ENCODE assay signal across 26 cellular contexts in genomic region chr15:92796163-92796611, GRCh38.
"Had no signal": no experiment of that assay in that cellular context is flagged by ENCODE, and none has a peak within 500 bp of the region (broad histone marks: within the 10 kb centered on the region; RNA-seq: fewer than 3 reads in every experiment).

No MANE protein-coding gene starts in this region.

- DNase-seq: activated CD4-positive, alpha-beta memory T cell treated with anti-CD3 and anti-CD28 coated beads, Interleukin-2, amount 10 ng/mL, durations not matched to agents 7 days and 5 days; activated CD4-positive, alpha-beta T cell treated with anti-CD3 and anti-CD28 coated beads, Interleukin-2, amount 50 U/mL, for 1 hour; activated CD4-positive, CD25-positive, alpha-beta regulatory T cell; activated CD8-positive, alpha-beta memory T cell treated with anti-CD3 and anti-CD28 coated beads, Interleukin-2, amount 50 U/mL, for 4 hours; activated naive CD4-positive, alpha-beta T cell; activated T-cell treated with anti-CD3 and anti-CD28 coated beads, Interleukin-2, amount 50 U/mL, for 72 hours; brain microvascular endothelial cell; Karpas-422; MM.1S; NCI-H1105; NCI-H1436; NCI-H1694 treated with DMSO at 0.1 percent for 48 hours; NCI-H2081; NCI-H446 treated with DMSO at 0.1 percent for 48 hours; NCI-H524 treated with DMSO at 0.1 percent for 48 hours; NCI-H748 treated with DMSO at 0.1 percent for 48 hours; RPMI8226; T-cell; T-helper 2 cell; T1000 had no signal

- H3K27me3 ChIP-seq: brain microvascular endothelial cell, cardiac muscle cell had no signal

- H3K27ac ChIP-seq: brain microvascular endothelial cell, cardiac muscle cell, SK-N-MC had no signal

- H3K36me3 Mint-ChIP-seq: activated naive CD8-positive, alpha-beta T cell; T-cell had no signal

- H3K4me3 Mint-ChIP-seq: activated CD4-positive, alpha-beta memory T cell treated with anti-CD3 and anti-CD28 coated beads, Interleukin-2, amount 10 ng/mL, durations not matched to agents 7 days and 5 days; activated naive CD8-positive, alpha-beta T cell; activated T-cell treated with anti-CD3 and anti-CD28 coated beads, Interleukin-2, amount 50 U/mL, for 72 hours; T-cell had no signal

- ATAC-seq: Right ventricle myocardium inferior had no signal

- H3K27ac Mint-ChIP-seq: activated CD4-positive, alpha-beta memory T cell treated with anti-CD3 and anti-CD28 coated beads, Interleukin-2, amount 10 ng/mL, durations not matched to agents 7 days and 5 days; activated naive CD8-positive, alpha-beta T cell; activated T-cell treated with anti-CD3 and anti-CD28 coated beads, Interleukin-2, amount 50 U/mL, for 72 hours; activated T-helper 2 cell treated with anti-CD3 and anti-CD28 coated beads, Interferon-gamma antibody, Interleukin-2, Interleukin-4, amounts not matched to agents 10 μg/mL and 5 μg/mL and 100 μg/mL, durations not matched to agents 14 hours and 24 hours and 36 hours; T-cell had no signal

- FAIRE-seq: TTC549 had no signal

- H3K27me3 Mint-ChIP-seq: activated CD4-positive, alpha-beta memory T cell treated with anti-CD3 and anti-CD28 coated beads, Interleukin-2, amount 10 ng/mL, durations not matched to agents 7 days and 5 days; activated naive CD8-positive, alpha-beta T cell; T-cell had no signal

- H3K36me3 ChIP-seq: brain microvascular endothelial cell, cardiac muscle cell had no signal

- H3K4me3 ChIP-seq: cardiac muscle cell, SK-N-MC had no signal

- H3K9me3 Mint-ChIP-seq: activated CD4-positive, alpha-beta memory T cell treated with anti-CD3 and anti-CD28 coated beads, Interleukin-2, amount 10 ng/mL, durations not matched to agents 7 days and 5 days; activated T-cell treated with anti-CD3 and anti-CD28 coated beads, Interleukin-2, amount 50 U/mL, for 72 hours; activated T-helper 2 cell treated with anti-CD3 and anti-CD28 coated beads, Interferon-gamma antibody, Interleukin-2, Interleukin-4, amounts not matched to agents 10 μg/mL and 5 μg/mL and 100 μg/mL, durations not matched to agents 14 hours and 24 hours and 36 hours; T-cell had no signal
